In genomic region chr19:35643255-35644205, GRCh38 we compare ENCODE assay signal across 1 cellular context.
TF ChIP-seq lines count a peak whose summit lies in the region.

No MANE protein-coding gene starts in this region.

TF ChIP-seq in GM12878, 131 proteins besides CTCF, POLR2A, EP300 and RAD21 (continues in another document):
- peak; percentile 74 for TF ChIP-seq RELA (IDR thresholded peaks at IDR 0.05; ENCODE audit: borderline replicate concordance, partially characterized antibody)
- no peak for TF ChIP-seq TARDBP (IDR thresholded peaks at IDR 0.05; ENCODE audit: borderline replicate concordance)
- no peak for TF ChIP-seq ZBTB40 (IDR thresholded peaks at IDR 0.05; ENCODE audit: borderline replicate concordance)
- TF ChIP-seq TCF7 (IDR thresholded peaks at IDR 0.05; ENCODE audit: borderline replicate concordance): no peak
- peak; percentile 93; the same call in 1 of the 2 replicates for TF ChIP-seq RB1 (IDR thresholded peaks at IDR 0.05; ENCODE audit: borderline replicate concordance)
- TF ChIP-seq MYB (IDR thresholded peaks at IDR 0.05; ENCODE audit: borderline replicate concordance, low read depth, low read length): no peak
- TF ChIP-seq IRF4 (IDR thresholded peaks at IDR 0.05; ENCODE audit: low read depth, low read length): no peak
- TF ChIP-seq MTA3 (IDR thresholded peaks at IDR 0.05; ENCODE audit: borderline replicate concordance, low read length): no peak
- peak in 1 of 2 experiments; percentile 46; a peak in 1 of 3 replicates for TF ChIP-seq EGR1 (IDR thresholded peaks at IDR 0.05; ENCODE audit: borderline replicate concordance in 1 of 2, low read depth in 2 of 2, low read length in 2 of 2)
- TF ChIP-seq WRNIP1 (IDR thresholded peaks at IDR 0.05; ENCODE audit: borderline replicate concordance, low read depth, low read length): no peak
- no peak for TF ChIP-seq ZZZ3 (IDR thresholded peaks at IDR 0.05; ENCODE audit: control insufficient read depth, insufficient read length, low read depth)
- TF ChIP-seq BHLHE40 (IDR thresholded peaks at IDR 0.05; ENCODE audit: borderline replicate concordance in 1 of 2, low read depth in 2 of 2, low read length in 1 of 2): peak; percentile 98
- TF ChIP-seq MEF2A (IDR thresholded peaks at IDR 0.05; ENCODE audit: insufficient read depth, low read depth, low read length): no peak
- no peak for TF ChIP-seq PRDM15 (CRISPR knock-in tag; IDR thresholded peaks at IDR 0.05)
- TF ChIP-seq CREM (IDR thresholded peaks at IDR 0.05; ENCODE audit: low read depth): 0 out of 2 replicates have a peak, but pooled peaks have one; percentile 37
- TF ChIP-seq NBN (IDR thresholded peaks at IDR 0.05): peak; percentile 97
- TF ChIP-seq SUPT20H (IDR thresholded peaks at IDR 0.05; ENCODE audit: borderline replicate concordance, control insufficient read depth, low read depth, low read length): no peak
- TF ChIP-seq SREBF1 (IDR thresholded peaks at IDR 0.05; ENCODE audit: low read length): peak; percentile 97
- TF ChIP-seq SIX5 (IDR thresholded peaks at IDR 0.05; ENCODE audit: low read depth, low read length, severe bottlenecking): peak; percentile 35
- TF ChIP-seq RBBP5 (conservative IDR thresholded peaks at IDR 0.05): no peak
- TF ChIP-seq JUND (IDR thresholded peaks at IDR 0.05; ENCODE audit: low read depth, low read length): peak; percentile 99
- TF ChIP-seq GABPA (IDR thresholded peaks at IDR 0.05; ENCODE audit: low read depth): no peak
- no peak for TF ChIP-seq SREBF2 (IDR thresholded peaks at IDR 0.05; ENCODE audit: low read length)
- no peak for TF ChIP-seq BCL3 (IDR thresholded peaks at IDR 0.05; ENCODE audit: borderline replicate concordance, insufficient read depth, low read depth, low read length, poor library complexity, severe bottlenecking)
- no peak for TF ChIP-seq NFYA (IDR thresholded peaks at IDR 0.05; ENCODE audit: borderline replicate concordance, low read depth, low read length)
- peak; percentile 61; the same call in 1 of the 2 replicates for TF ChIP-seq SMARCA5 (IDR thresholded peaks at IDR 0.05)
- no peak for TF ChIP-seq CBFB (IDR thresholded peaks at IDR 0.05; ENCODE audit: low read depth)
- 0 out of 2 replicates have a peak, but pooled peaks have one; percentile 23 for TF ChIP-seq CHD2 (IDR thresholded peaks at IDR 0.05; ENCODE audit: borderline replicate concordance, low read depth, low read length)
- peak; percentile 66 for TF ChIP-seq SP1 (IDR thresholded peaks at IDR 0.05; ENCODE audit: low read depth, low read length)
- TF ChIP-seq NFXL1 (IDR thresholded peaks at IDR 0.05; ENCODE audit: borderline replicate concordance): no peak
- TF ChIP-seq NRF1 (conservative IDR thresholded peaks at IDR 0.05; ENCODE audit: low read depth, low read length): no peak
- 0 out of 2 replicates have a peak, but pooled peaks have one; percentile 2 for TF ChIP-seq PAX5 (IDR thresholded peaks at IDR 0.05; ENCODE audit: borderline replicate concordance, low read depth, low read length)
- TF ChIP-seq SMAD5 (IDR thresholded peaks at IDR 0.05; ENCODE audit: low read depth): 0 out of 2 replicates have a peak, but pooled peaks have one; percentile 46
- no peak for TF ChIP-seq SUZ12 (IDR thresholded peaks at IDR 0.05; ENCODE audit: unreplicated experiment)
- TF ChIP-seq IKZF1 (conservative IDR thresholded peaks at IDR 0.05): peak; percentile 84
- TF ChIP-seq MYC (IDR thresholded peaks at IDR 0.05; ENCODE audit: insufficient read depth, insufficient read length, insufficient replicate concordance, low read length, severe bottlenecking): no peak
- TF ChIP-seq YBX1 (IDR thresholded peaks at IDR 0.05): no peak
- TF ChIP-seq TBL1XR1 (IDR thresholded peaks at IDR 0.05; ENCODE audit: low read depth, low read length): 0 out of 2 replicates have a peak, but pooled peaks have one; percentile 17
- no peak for TF ChIP-seq ZNF384 (IDR thresholded peaks at IDR 0.05; ENCODE audit: borderline replicate concordance, low read depth, low read length)
- TF ChIP-seq FOS (IDR thresholded peaks at IDR 0.05; ENCODE audit: borderline replicate concordance, extremely low read depth, insufficient read length): no peak
- TF ChIP-seq BCLAF1 (IDR thresholded peaks at IDR 0.05): peak; percentile 93
- peak; percentile 99 for TF ChIP-seq CHD1 (IDR thresholded peaks at IDR 0.05; ENCODE audit: low read depth, low read length)
- no peak for TF ChIP-seq ZNF217 (IDR thresholded peaks at IDR 0.05)
- TF ChIP-seq MLLT1 (IDR thresholded peaks at IDR 0.05): peak; percentile 74
- no peak for TF ChIP-seq CHD4 (IDR thresholded peaks at IDR 0.05)
- TF ChIP-seq TAF1 (IDR thresholded peaks at IDR 0.05; ENCODE audit: borderline replicate concordance, low read depth, low read length): peak; percentile 83
- no peak for TF ChIP-seq ZBTB11 (CRISPR knock-in tag; IDR thresholded peaks at IDR 0.05)
- peak; percentile 65; the same call in 1 of the 2 replicates for TF ChIP-seq MAX (IDR thresholded peaks at IDR 0.05; ENCODE audit: low read depth, low read length)
- peak; percentile 70; the same call in 1 of the 2 replicates for TF ChIP-seq POLR2AphosphoS2 (IDR thresholded peaks at IDR 0.05; ENCODE audit: low read depth, low read length)
- TF ChIP-seq YY1 (IDR thresholded peaks at IDR 0.05; ENCODE audit: low read depth, low read length): no peak; the same call in none of the 2 replicates
- no peak for TF ChIP-seq SRF (IDR thresholded peaks at IDR 0.05; ENCODE audit: low read depth in 2 of 2, low read length in 2 of 2)
